In the genomic region with DNA sequence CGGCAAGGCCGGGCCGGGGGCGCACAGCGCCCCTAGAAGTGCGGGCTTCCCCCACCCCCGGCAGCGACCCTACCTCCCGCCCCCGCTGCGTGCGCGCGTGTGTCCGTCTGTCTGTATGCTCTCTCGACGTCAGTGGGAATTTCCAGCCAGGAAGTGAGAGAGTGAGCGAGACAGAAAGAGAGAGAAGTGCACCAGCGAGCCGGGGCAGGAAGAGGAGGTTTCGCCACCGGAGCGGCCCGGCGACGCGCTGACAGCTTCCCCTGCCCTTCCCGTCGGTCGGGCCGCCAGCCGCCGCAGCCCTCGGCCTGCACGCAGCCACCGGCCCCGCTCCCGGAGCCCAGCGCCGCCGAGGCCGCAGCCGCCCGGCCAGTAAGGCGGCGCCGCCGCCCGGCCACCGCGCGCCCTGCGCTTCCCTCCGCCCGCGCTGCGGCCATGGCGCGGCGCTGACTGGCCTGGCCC, we compare ENCODE assay signal across 8 cellular contexts. TPM values are rescaled to one million over a fixed set of nuclear protein-coding genes. Genes with fewer than 3 reads are reported as not detected.
DNase-seq lines count a peak whose midpoint lies in the region; ATAC-seq and TF ChIP-seq lines count a peak whose summit lies in the region.

Gene NFKB1 (plus strand): TSS at position 184 of the 459 bp plus-strand sequence. CDS start 24,160 bp downstream, outside the sequence.

- H3K36me3 ChIP-seq in ascending aorta = no peaks in the 10 kb centered on the region
- H3K36me3 ChIP-seq in gastrocnemius medialis = no peaks in the 10 kb centered on the region

- TF ChIP-seq CTCF in ascending aorta (IDR thresholded peaks at IDR 0.05) (no peak), gastrocnemius medialis (IDR thresholded peaks at IDR 0.05 in 4 of 5, conservative IDR thresholded peaks at IDR 0.05 in 1 of 5) (no peak)

- DNase-seq in EL (peak; percentile 81), HuH-7.5 (ENCODE audit: low spot score) (peak; percentile 48), ascending aorta (ENCODE audit: low spot score in 2 of 2) (peak; percentile 19 to 82), hypothalamus (lab: John Stamatoyannopoulos, UW) (peak in 40 of 51 donors; percentile 25 to 88 (median 58)), gastrocnemius medialis (peak; percentile 37 to 66), NCI-H2107 treated with DMSO at 0.1 percent for 48 hours (lab: John Stamatoyannopoulos, UW; ENCODE audit: unreplicated experiment) (no peak)

- ATAC-seq in GM21526 (IDR thresholded peaks at IDR 0.05; ENCODE audit: low FRiP score, unreplicated experiment) (peak; percentile 46), gastrocnemius medialis (peak; percentile 66 to 71)

- H3K4me1 ChIP-seq in ascending aorta (peaks cover 0 to 20% of the 10 kb centered on the region in 2 donors), gastrocnemius medialis (peaks cover 40 to 43% of the 10 kb centered on the region in 2 donors)

- in situ Hi-C loops in gastrocnemius medialis (cut with MboI; ENCODE audit: low sequenced_read_pairs in 4 of 4) = no loop called here

- H3K27ac ChIP-seq in ascending aorta (peak within 1 kb of the TSS; percentile 93 to 99), gastrocnemius medialis (peak within 1 kb of the TSS; percentile 97 to 99 (median 98))

- H3K27me3 ChIP-seq in ascending aorta (no peaks in the 10 kb centered on the region), gastrocnemius medialis (no peaks in the 10 kb centered on the region)

- no peaks in the 10 kb centered on the region for H3K9me3 ChIP-seq in ascending aorta
- H3K9me3 ChIP-seq in gastrocnemius medialis = no peaks in the 10 kb centered on the region

- peak in 1 of 2 donors; percentile 34 for TF ChIP-seq POLR2A in gastrocnemius medialis (IDR thresholded peaks at IDR 0.05)

- intact Hi-C loops in T-helper 2 cell treated with Interferon-gamma antibody and Interleukin-4, amounts not matched to agents 100 ng/mL and 5 ng/mL, for 36 hours (cut with micrococcal nuclease) = loop anchor here (1.0 to 10.0 kb wide), 6 partner anchors 36 to 574 kb away; partner anchors contain the start of genes SLC39A8, SLC9B1 and SLC9B2
- intact Hi-C loops in ascending aorta (cut with DNase I) (loop anchor here (2.0 to 5.0 kb wide), 7 partner anchors 70 to 1154 kb away; partner anchors contain the start of genes BDH2, CISD2, PPP3CA and SLC39A8), gastrocnemius medialis (cut with DNase I; ENCODE audit: low total_unique reads) (loop anchor here (2.0 to 10.0 kb wide), 7 partner anchors 51 to 596 kb away; partner anchors contain the start of genes BDH2, CISD2 and UBE2D3)

- peak within 1 kb of the TSS; percentile 88 to 98 for H3K4me3 ChIP-seq in ascending aorta
- H3K4me3 ChIP-seq in gastrocnemius medialis = peak within 1 kb of the TSS; percentile 71 to 98 (median 88)

RNA-seq across cellular contexts. Expression of gene NFKB1, which starts in this region (rescaled TPM):
- total RNA-seq in T-helper 2 cell treated with Interferon-gamma antibody and Interleukin-4, amounts not matched to agents 100 ng/mL and 5 ng/mL, for 36 hours = 141 TPM in 2 replicates
- total RNA-seq in ascending aorta = 34.5 TPM
- 10 to 100 TPM; 20.0 to 27.2 (median 22.7) TPM for total RNA-seq in gastrocnemius medialis
